ENCODE assay signal across 8 cellular contexts in the genomic region with DNA sequence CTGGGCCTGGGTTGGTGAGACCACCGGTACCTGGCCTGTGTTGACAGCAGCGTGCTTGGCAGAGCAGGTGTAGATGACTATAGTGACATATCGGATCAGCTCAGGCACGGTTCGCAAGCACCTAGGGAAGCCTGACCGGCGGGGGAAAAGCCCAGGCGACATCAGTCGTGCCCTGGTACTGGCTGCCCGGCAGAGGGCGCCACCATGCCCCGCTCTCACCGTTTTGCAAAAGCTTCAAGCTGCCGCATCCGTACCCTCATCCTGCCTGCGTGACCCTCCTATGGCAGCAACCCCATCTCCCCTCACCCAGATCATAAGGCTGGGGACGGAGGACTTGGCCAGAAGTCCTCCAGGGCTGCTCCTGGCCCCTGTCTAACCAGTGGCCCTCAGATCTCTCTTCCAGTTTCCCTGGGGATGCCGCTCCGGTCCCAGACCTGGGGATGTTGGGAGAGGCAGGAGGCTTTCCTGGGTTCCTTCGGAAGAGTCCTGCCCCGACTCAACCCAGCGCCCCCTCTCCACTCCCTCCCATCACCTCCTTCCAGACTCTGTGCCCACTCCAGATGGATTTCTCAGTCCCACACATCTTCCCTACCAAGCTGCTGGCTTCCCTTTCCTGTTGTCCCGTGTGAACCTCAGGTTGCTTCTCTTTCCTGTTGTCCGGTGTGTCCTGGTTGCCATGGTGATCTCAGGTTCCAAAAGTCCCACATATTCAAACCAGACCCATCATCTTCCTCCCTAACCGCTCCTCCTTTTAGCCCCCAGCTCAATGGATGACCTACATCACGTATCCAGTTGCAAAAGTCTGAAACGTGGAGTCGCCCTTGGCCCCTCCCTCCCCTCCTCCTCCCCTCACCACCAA. TPM values are rescaled to one million over a fixed set of nuclear protein-coding genes. Genes with fewer than 3 reads are reported as not detected.
DNase-seq lines count a peak whose midpoint lies in the region; ATAC-seq, FAIRE-seq and TF ChIP-seq lines count a peak whose summit lies in the region.

No MANE protein-coding gene starts in this region.

- peak; percentile 43 to 53; a peak in 3 of 4 replicates for TF ChIP-seq RAD21 in H1 (IDR thresholded peaks at IDR 0.05 in 1 of 2, conservative IDR thresholded peaks at IDR 0.05 in 1 of 2; ENCODE audit: low read depth in 2 of 2, low read length in 2 of 2)

- no peaks in the 10 kb centered on the region for H3K79me1 ChIP-seq in H1 (ENCODE audit: low read depth, low read length)
- no peaks in the 10 kb centered on the region for H3K79me1 ChIP-seq in mesendoderm (ENCODE audit: low read length)

- H3K27ac Mint-ChIP-seq in activated CD8-positive, alpha-beta T cell treated with anti-CD3 and anti-CD28 coated beads, Interleukin-2, amount 10 ng/mL, durations not matched to agents 7 days and 5 days: no peak overlapping the region

- 9% methylated on average over 20 of the region's 28 CpGs; no CpG with 5 or more reads in 1 of the 2 experiments for WGBS in H1 (ENCODE audit: extremely low coverage in 1 of 2, insufficient coverage in 1 of 2, insufficient read length in 1 of 2, insufficient replicate concordance in 2 of 2, low coverage in 1 of 2, low lambda C conversion rate in 2 of 2, missing lambda C conversion rate in 1 of 2), 2 experiments
- WGBS in mesendoderm (ENCODE audit: extremely low coverage, insufficient coverage, low lambda C conversion rate): no CpG with 5 or more reads among the region's 28 CpGs

- H2BK15ac ChIP-seq in H1 (ENCODE audit: low read length): no peak overlapping the region
- no peak overlapping the region for H2BK15ac ChIP-seq in mesendoderm (replicated peaks; ENCODE audit: low read depth)

- no peak overlapping the region for H3K14ac ChIP-seq in H1 (ENCODE audit: insufficient read length)

- H3K9ac ChIP-seq in H1 (replicated peaks in 1 of 4; ENCODE audit: extremely low read depth in 1 of 4, low read depth in 3 of 4, low read length in 3 of 4) (no peak overlapping the region), mesendoderm (ENCODE audit: low read length) (no peak overlapping the region)

- H4K8ac ChIP-seq in H1 (ENCODE audit: extremely low read depth, insufficient read depth, low read length) (no peak overlapping the region; the same call in 1 of the 2 replicates), mesendoderm (ENCODE audit: low read depth, low read length) (no peak overlapping the region)

- H2AFZ ChIP-seq in H1 (ENCODE audit: low read length): no peak overlapping the region; the same call in 1 of the 2 replicates

- peak overlapping the region; percentile 70 for H4K91ac ChIP-seq in H1 (replicated peaks; ENCODE audit: insufficient read length, low read length)

- H4K5ac ChIP-seq in H1 (ENCODE audit: insufficient read length, low read depth, low read length) (no peak overlapping the region), mesendoderm (ENCODE audit: low read length) (no peak overlapping the region)

- peak overlapping the region; percentile 81; the same call in 1 of the 2 replicates for H2BK12ac ChIP-seq in H1 (ENCODE audit: low read depth, low read length)

- FAIRE-seq in H1 (lab: Jason Lieb, UNC): peak; percentile 55

- H3K79me2 ChIP-seq in H1 (ENCODE audit: control insufficient read depth in 1 of 2, insufficient read depth in 2 of 2, low read length in 2 of 2) (no peaks in the 10 kb centered on the region), mesendoderm (ENCODE audit: control insufficient read depth, insufficient read depth, low read length) (no peaks in the 10 kb centered on the region)

- TF ChIP-seq EP300 in H1 (IDR thresholded peaks at IDR 0.05; ENCODE audit: borderline replicate concordance in 1 of 2, low read depth in 2 of 2, low read length in 2 of 2): no peak

- TF ChIP-seq POLR2A in H1 (IDR thresholded peaks at IDR 0.05; ENCODE audit: control extremely low read depth in 1 of 2, low read depth in 2 of 2, low read length in 2 of 2): no peak

- H3K27ac ChIP-seq in H1 (ENCODE audit: low read depth, low read length): no peak overlapping the region
- no peak overlapping the region for H3K27ac ChIP-seq in mesendoderm (ENCODE audit: low read depth, low read length)

- peak overlapping the region; percentile 54 for H3K4me3 Mint-ChIP-seq in activated CD8-positive, alpha-beta T cell treated with anti-CD3 and anti-CD28 coated beads, Interleukin-2, amount 10 ng/mL, durations not matched to agents 7 days and 5 days

- H3K36me3 ChIP-seq in H1 (ENCODE audit: control insufficient read depth in 2 of 4, insufficient read depth in 4 of 4, low read length in 3 of 4) (no peaks in the 10 kb centered on the region), mesendoderm (ENCODE audit: control insufficient read depth, insufficient read depth, low read length) (no peaks in the 10 kb centered on the region)

- H3K23ac ChIP-seq in H1 (ENCODE audit: insufficient read length) (no peak overlapping the region), mesendoderm (ENCODE audit: low read length) (no peak overlapping the region)

- H3K4me3 ChIP-seq in H1 (ENCODE audit: extremely low read depth in 1 of 4, insufficient read depth in 2 of 4, low read depth in 3 of 4, low read length in 4 of 4) (peak overlapping the region; percentile 11 to 65 (median 45); a peak in 6 of 8 replicates), mesendoderm (ENCODE audit: low read length) (no peak overlapping the region)

- DNase-seq in AG20443 (ENCODE audit: low spot score) (peak; percentile 87), NCI-H526 (lab: John Stamatoyannopoulos, UW) (peak; percentile 38 to 76), H1 (ENCODE audit: low read depth in 1 of 2, low spot score in 2 of 2) (peak in 1 of 2 experiments; percentile 93), mesendoderm (peak; percentile 83)
- peak; percentile 87 for DNase-seq in activated CD8-positive, alpha-beta T cell treated with anti-CD3 and anti-CD28 coated beads, Interleukin-2, amount 10 ng/mL, durations not matched to agents 7 days and 5 days
- peak; percentile 72 to 79 for DNase-seq in stimulated activated CD8-positive, alpha-beta memory T cell treated with anti-CD3 and anti-CD28 coated beads, Interleukin-4, amount 100 ng/mL, for 4 hours (ENCODE audit: low read depth in 2 of 2, low spot score in 1 of 2)

- H3K4ac ChIP-seq in H1 (replicated peaks; ENCODE audit: insufficient read length, low read depth, low read length) (no peak overlapping the region), mesendoderm (ENCODE audit: low read depth, low read length) (no peak overlapping the region)

- ATAC-seq in GM21423 (IDR thresholded peaks at IDR 0.05; ENCODE audit: unreplicated experiment) (peak; percentile 58), HG03378 (IDR thresholded peaks at IDR 0.05; ENCODE audit: unreplicated experiment) (no peak)
- peak; percentile 87 for ATAC-seq in activated CD8-positive, alpha-beta T cell treated with anti-CD3 and anti-CD28 coated beads, Interleukin-2, amount 10 ng/mL, durations not matched to agents 7 days and 5 days

- H2AK5ac ChIP-seq in H1 (ENCODE audit: low read depth, low read length) (no peak overlapping the region), mesendoderm (ENCODE audit: low read length) (no peak overlapping the region)

- H3K36me3 Mint-ChIP-seq in activated CD8-positive, alpha-beta T cell treated with anti-CD3 and anti-CD28 coated beads, Interleukin-2, amount 10 ng/mL, durations not matched to agents 7 days and 5 days (ENCODE audit: low read depth): no peaks in the 10 kb centered on the region

- POLR2A ChIA-PET in activated CD8-positive, alpha-beta T cell treated with anti-CD3 and anti-CD28 coated beads, Interleukin-2, amount 10 ng/mL, durations not matched to agents 7 days and 5 days (lab: Charles Lee): interaction anchor here (2.1 kb wide), 1 partner anchor 100 kb away, joined by 15 read pairs; no protein-coding TSS in a partner anchor
- POLR2A ChIA-PET in H1 (lab: Charles Lee; ENCODE audit: partially characterized antibody): interaction anchor here (0.6 to 1.4 kb wide), 7 partner anchors 9 to 649 kb away, joined by 3 to 6 read pairs (median 4); no protein-coding TSS in a partner anchor

- CTCF ChIA-PET in activated CD8-positive, alpha-beta T cell treated with anti-CD3 and anti-CD28 coated beads, Interleukin-2, amount 10 ng/mL, durations not matched to agents 7 days and 5 days (lab: Charles Lee): interaction anchor here (0.6 to 12.0 kb wide), 42 partner anchors 10 to 953 kb away, joined by 3 to 319 read pairs (median 4); a partner anchor contains a TSS
- CTCF ChIA-PET in H1 (lab: Charles Lee; ENCODE audit: partially characterized antibody): interaction anchor here (0.6 to 17.3 kb wide), 25 partner anchors 13 to 1015 kb away, joined by 3 to 315 read pairs (median 4); a partner anchor contains a TSS

- H4K20me1 ChIP-seq in H1 (replicated peaks in 1 of 2; ENCODE audit: control insufficient read depth in 1 of 2, insufficient read depth in 2 of 2, low read length in 2 of 2): peaks cover 3 to 6% of the 10 kb centered on the region in 2 experiments

- H2BK120ac ChIP-seq in H1 (replicated peaks; ENCODE audit: low read depth, low read length) (no peak overlapping the region), mesendoderm (ENCODE audit: low read depth, low read length) (no peak overlapping the region)

- no peak overlapping the region for H3K56ac ChIP-seq in H1 (replicated peaks; ENCODE audit: insufficient read length, low read depth, low read length)
- peak overlapping the region; percentile 53 for H3K56ac ChIP-seq in mesendoderm (ENCODE audit: low read length)

- H3K4me2 ChIP-seq in H1 (ENCODE audit: insufficient read depth in 1 of 2, low read depth in 2 of 2, low read length in 2 of 2) (peak overlapping the region; percentile 97 to 99), mesendoderm (ENCODE audit: low read length) (peak overlapping the region; percentile 35)

- peak overlapping the region; percentile 71; the same call in 1 of the 2 replicates for H3K18ac ChIP-seq in H1 (ENCODE audit: extremely low read depth, low read length)
- H3K18ac ChIP-seq in mesendoderm (ENCODE audit: low read length): no peak overlapping the region

- H2BK20ac ChIP-seq in H1 (ENCODE audit: low read length): 0 out of 2 replicates have a peak overlapping the region, but pooled peaks have one; percentile 72

- peaks cover 22% of the 10 kb centered on the region for H3K4me1 Mint-ChIP-seq in activated CD8-positive, alpha-beta T cell treated with anti-CD3 and anti-CD28 coated beads, Interleukin-2, amount 10 ng/mL, durations not matched to agents 7 days and 5 days (ENCODE audit: low read depth)

- H3K9me3 Mint-ChIP-seq in activated CD8-positive, alpha-beta T cell treated with anti-CD3 and anti-CD28 coated beads, Interleukin-2, amount 10 ng/mL, durations not matched to agents 7 days and 5 days (ENCODE audit: insufficient read depth): no peaks in the 10 kb centered on the region

- H2BK5ac ChIP-seq in H1 (ENCODE audit: low read depth, low read length) (no peak overlapping the region), mesendoderm (ENCODE audit: low read length) (no peak overlapping the region)

- TF ChIP-seq CTCF in H1 (IDR thresholded peaks at IDR 0.05; ENCODE audit: control extremely low read depth in 1 of 3, insufficient read depth in 1 of 3, low read depth in 1 of 3, low read length in 3 of 3): peak; percentile 80 to 98 (median 98)

- H3K23me2 ChIP-seq in H1 (ENCODE audit: low read depth, low read length): peaks cover 10% of the 10 kb centered on the region

- H3K4me1 ChIP-seq in H1 (replicated peaks in 1 of 4; ENCODE audit: control insufficient read depth in 3 of 4, insufficient read depth in 4 of 4, low read length in 3 of 4) (peaks cover 0 to 22% (median 9%) of the 10 kb centered on the region in 4 experiments; a peak in 5 of 7 replicates), mesendoderm (ENCODE audit: control insufficient read depth, low read depth, low read length) (peaks cover 7% of the 10 kb centered on the region)

- H3K27me3 ChIP-seq in H1 (replicated peaks in 1 of 4; ENCODE audit: control insufficient read depth in 3 of 4, extremely low read depth in 1 of 4, insufficient read depth in 3 of 4, low read length in 3 of 4): peaks cover 39 to 79% (median 62%) of the 10 kb centered on the region in 4 experiments
- peaks cover 41% of the 10 kb centered on the region for H3K27me3 ChIP-seq in mesendoderm (ENCODE audit: insufficient read depth, low read length, poor library complexity)

- H3K9me3 ChIP-seq in H1 (ENCODE audit: insufficient read depth in 2 of 2, low read depth in 1 of 2, low read length in 1 of 2): no peaks in the 10 kb centered on the region

- peaks cover 52% of the 10 kb centered on the region for H3K27me3 Mint-ChIP-seq in activated CD8-positive, alpha-beta T cell treated with anti-CD3 and anti-CD28 coated beads, Interleukin-2, amount 10 ng/mL, durations not matched to agents 7 days and 5 days (ENCODE audit: low read depth)

RNA-seq across cellular contexts. Expression of a gene that starts 13.7 kb away (rescaled TPM):
- under 1 TPM; 0.26 to 0.47 TPM for total RNA-seq in activated CD8-positive, alpha-beta T cell treated with anti-CD3 and anti-CD28 coated beads, Interleukin-2, amount 10 ng/mL, durations not matched to agents 7 days and 5 days
- not detected in 2 replicates for total RNA-seq in H1 (2021; fragmentation: NEBNext Ultra II Directional; extraction: Animal tissue kit (Norgen Biotek cat#: 25700))
- 0.82 and 0.86 TPM in 2 replicates for polyA plus RNA-seq in H1 (2011; rRNA removed)
- 0.45 TPM for polyA plus RNA-seq in H1 (2011; cell fraction: cytosol; rRNA removed)
- 0.88 TPM for polyA plus RNA-seq in H1 (2011; cell fraction: nucleus; rRNA removed)
- polyA plus RNA-seq in H1 (2012, experiment 1 of 2): 0.48 to 1.3 TPM (median 0.92 TPM) in 4 replicates
- polyA plus RNA-seq in H1 (2012, experiment 2 of 2): 0.96 TPM
- polyA plus RNA-seq in H1 (2013, experiment 1 of 2): 0.12 TPM
- polyA plus RNA-seq in H1 (2013, experiment 2 of 2): 0.26 TPM
- 0.41 and 0.82 TPM in 2 replicates for polyA minus RNA-seq in H1 (2011; rRNA and poly(A)+ RNA removed)
- not detected for polyA minus RNA-seq in H1 (2011; cell fraction: cytosol; rRNA and poly(A)+ RNA removed)
- not detected for polyA minus RNA-seq in H1 (2011; cell fraction: nucleus; rRNA and poly(A)+ RNA removed)
- polyA plus RNA-seq in mesendoderm (2013, experiment 1 of 2): 0.01 TPM
- polyA plus RNA-seq in mesendoderm (2013, experiment 2 of 2): 0.04 TPM

RNA-seq across cellular contexts. Expression of a gene that starts 35.0 kb away (rescaled TPM):
- total RNA-seq in activated CD8-positive, alpha-beta T cell treated with anti-CD3 and anti-CD28 coated beads, Interleukin-2, amount 10 ng/mL, durations not matched to agents 7 days and 5 days: not detected
- total RNA-seq in H1 (2021; fragmentation: NEBNext Ultra II Directional; extraction: Animal tissue kit (Norgen Biotek cat#: 25700)): 0.46 and 0.63 TPM in 2 replicates
- polyA plus RNA-seq in H1 (2011; rRNA removed): 0.91 and 1.4 TPM in 2 replicates
- polyA plus RNA-seq in H1 (2011; cell fraction: cytosol; rRNA removed): 0.76 TPM
- polyA plus RNA-seq in H1 (2011; cell fraction: nucleus; rRNA removed): 1.3 TPM
- 0.42 to 0.79 TPM (median 0.60 TPM) in 4 replicates for polyA plus RNA-seq in H1 (2012, experiment 1 of 2)
- polyA plus RNA-seq in H1 (2012, experiment 2 of 2): 0.26 TPM
- 0.73 TPM for polyA plus RNA-seq in H1 (2013, experiment 1 of 2)
- 0.70 TPM for polyA plus RNA-seq in H1 (2013, experiment 2 of 2)
- polyA minus RNA-seq in H1 (2011; rRNA and poly(A)+ RNA removed): 0.51 and 0.63 TPM in 2 replicates
- not detected for polyA minus RNA-seq in H1 (2011; cell fraction: cytosol; rRNA and poly(A)+ RNA removed)
- polyA minus RNA-seq in H1 (2011; cell fraction: nucleus; rRNA and poly(A)+ RNA removed): 0.70 TPM
- 0.03 TPM for polyA plus RNA-seq in mesendoderm (2013, experiment 1 of 2)
- polyA plus RNA-seq in mesendoderm (2013, experiment 2 of 2): 0.07 TPM

RNA-seq across cellular contexts. Expression of a gene that starts 44.5 kb away (rescaled TPM):
- not detected for total RNA-seq in activated CD8-positive, alpha-beta T cell treated with anti-CD3 and anti-CD28 coated beads, Interleukin-2, amount 10 ng/mL, durations not matched to agents 7 days and 5 days
- not detected in 2 replicates for total RNA-seq in H1 (2021; fragmentation: NEBNext Ultra II Directional; extraction: Animal tissue kit (Norgen Biotek cat#: 25700))
- 0.26 and 0.55 TPM in 2 replicates for polyA plus RNA-seq in H1 (2011; rRNA removed)
- 0.17 TPM for polyA plus RNA-seq in H1 (2011; cell fraction: cytosol; rRNA removed)
- polyA plus RNA-seq in H1 (2011; cell fraction: nucleus; rRNA removed): 0.40 TPM
- polyA plus RNA-seq in H1 (2012, experiment 1 of 2): 0.17 to 0.50 TPM (median 0.31 TPM) in 4 replicates
- 0.16 TPM for polyA plus RNA-seq in H1 (2012, experiment 2 of 2)
- 0.34 TPM for polyA plus RNA-seq in H1 (2013, experiment 1 of 2)
- 0.07 TPM for polyA plus RNA-seq in H1 (2013, experiment 2 of 2)
- 0.09 and 0.27 TPM in 2 replicates for polyA minus RNA-seq in H1 (2011; rRNA and poly(A)+ RNA removed)
- not detected for polyA minus RNA-seq in H1 (2011; cell fraction: cytosol; rRNA and poly(A)+ RNA removed)
- not detected for polyA minus RNA-seq in H1 (2011; cell fraction: nucleus; rRNA and poly(A)+ RNA removed)
- 0.06 TPM for polyA plus RNA-seq in mesendoderm (2013, experiment 1 of 2)
- 0.04 TPM for polyA plus RNA-seq in mesendoderm (2013, experiment 2 of 2)

RNA-seq across cellular contexts. Expression of a gene that starts 50.0 kb away (rescaled TPM):
- total RNA-seq in activated CD8-positive, alpha-beta T cell treated with anti-CD3 and anti-CD28 coated beads, Interleukin-2, amount 10 ng/mL, durations not matched to agents 7 days and 5 days: under 1 TPM in 1 of 2 experiments, not detected in 1; 0.29 TPM
- 0.32 and 0.69 TPM in 2 replicates for total RNA-seq in H1 (2021; fragmentation: NEBNext Ultra II Directional; extraction: Animal tissue kit (Norgen Biotek cat#: 25700))
- polyA plus RNA-seq in H1 (2011; rRNA removed): 0.20 and 0.55 TPM in 2 replicates
- polyA plus RNA-seq in H1 (2011; cell fraction: cytosol; rRNA removed): 0.30 TPM
- polyA plus RNA-seq in H1 (2011; cell fraction: nucleus; rRNA removed): 1.2 TPM
- 0.23 to 0.66 TPM (median 0.48 TPM) in 4 replicates for polyA plus RNA-seq in H1 (2012, experiment 1 of 2)
- polyA plus RNA-seq in H1 (2012, experiment 2 of 2): 0.22 TPM
- 0.41 TPM for polyA plus RNA-seq in H1 (2013, experiment 1 of 2)
- polyA plus RNA-seq in H1 (2013, experiment 2 of 2): 0.15 TPM
- 0.09 TPM in 1 of 2 replicates, not detected in the other for polyA minus RNA-seq in H1 (2011; rRNA and poly(A)+ RNA removed)
- not detected for polyA minus RNA-seq in H1 (2011; cell fraction: cytosol; rRNA and poly(A)+ RNA removed)
- not detected for polyA minus RNA-seq in H1 (2011; cell fraction: nucleus; rRNA and poly(A)+ RNA removed)
- polyA plus RNA-seq in mesendoderm (2013, experiment 1 of 2): 0.10 TPM
- polyA plus RNA-seq in mesendoderm (2013, experiment 2 of 2): 0.17 TPM
